Comparison of ENCODE assay signal across 20 cellular contexts in genomic region chr6:121405306-121405705, GRCh38. TPM values are rescaled to one million over a fixed set of nuclear protein-coding genes. Genes with fewer than 3 reads are reported as not detected.
A peak's percentile ranks its signal among the peaks of the same experiment; 100 is the strongest.
DNase-seq lines count a peak whose midpoint lies in the region; FAIRE-seq and TF ChIP-seq lines count a peak whose summit lies in the region.
"Had no signal": no experiment of that assay in that cellular context is flagged by ENCODE, and none has a peak within 500 bp of the region (broad histone marks: within the 10 kb centered on the region; RNA-seq: fewer than 3 reads in every experiment).

No MANE protein-coding gene starts in this region.

- H3K79me2 ChIP-seq in hepatocyte (no peaks in the 10 kb centered on the region), osteoblast (ENCODE audit: insufficient read depth, low read length) (no peaks in the 10 kb centered on the region)

- H3K4me1 ChIP-seq in hepatocyte (ENCODE audit: insufficient read depth) (no peaks in the 10 kb centered on the region), osteoblast (ENCODE audit: insufficient read depth, low read length) (no peaks in the 10 kb centered on the region)
- H3K4me1 ChIP-seq in CD8-positive, alpha-beta memory T cell (ENCODE audit: insufficient read depth, low read length), result no peaks in the 10 kb centered on the region
- H3K4me1 ChIP-seq: BE2C, HAP-1 had no signal

- no peaks in the 10 kb centered on the region for H3K36me3 ChIP-seq in hepatocyte (replicated peaks; ENCODE audit: insufficient read depth, low read depth)
- H3K36me3 ChIP-seq in osteoblast (ENCODE audit: insufficient read depth, low read length), result no peaks in the 10 kb centered on the region
- H3K36me3 ChIP-seq in CD8-positive, alpha-beta memory T cell (ENCODE audit: insufficient read depth, low read length), result no peaks in the 10 kb centered on the region
- H3K36me3 ChIP-seq: BE2C, HAP-1 had no signal

- no peaks in the 10 kb centered on the region for H3K4me1 Mint-ChIP-seq in CD8-positive, alpha-beta memory T cell
- H3K4me1 Mint-ChIP-seq: CD4-positive, CD25-positive, alpha-beta regulatory T cell had no signal

- TF ChIP-seq CTCF in hepatocyte (IDR thresholded peaks at IDR 0.05; ENCODE audit: poor library complexity) (no peak), osteoblast (IDR thresholded peaks at IDR 0.05; ENCODE audit: extremely low read depth, low read depth, low read length) (no peak)

- H2AFZ ChIP-seq in hepatocyte (no peak overlapping the region), osteoblast (ENCODE audit: low read length) (peak overlapping the region; percentile 59)

- 60% methylated on average over 9 of the region's 9 CpGs for WGBS in hepatocyte (ENCODE audit: low lambda C conversion rate, missing lambda C conversion rate)

- H3K9me3 Mint-ChIP-seq in CD8-positive, alpha-beta memory T cell, result no peaks in the 10 kb centered on the region
- H3K9me3 Mint-ChIP-seq: CD4-positive, CD25-positive, alpha-beta regulatory T cell had no signal

- no peaks in the 10 kb centered on the region for H3K36me3 Mint-ChIP-seq in CD8-positive, alpha-beta memory T cell
- H3K36me3 Mint-ChIP-seq: CD4-positive, CD25-positive, alpha-beta regulatory T cell had no signal

- H3K4me3 ChIP-seq in hepatocyte (no peak overlapping the region), osteoblast (ENCODE audit: insufficient read depth, low read length) (no peak overlapping the region)
- H3K4me3 ChIP-seq in CD8-positive, alpha-beta memory T cell (ENCODE audit: low read length), result no peak overlapping the region
- H3K4me3 ChIP-seq: HAP-1 had no signal

- H4K20me1 ChIP-seq in hepatocyte (ENCODE audit: insufficient read depth, poor library complexity, severe bottlenecking), result no peaks in the 10 kb centered on the region
- H4K20me1 ChIP-seq in osteoblast (ENCODE audit: insufficient read depth, low read length), result no peaks in the 10 kb centered on the region

- CTCF ChIA-PET in CD8-positive, alpha-beta memory T cell (lab: Charles Lee), result no interaction called here

- POLR2A ChIA-PET in CD8-positive, alpha-beta memory T cell (lab: Charles Lee), result no interaction called here

- H3K4me3 Mint-ChIP-seq in CD8-positive, alpha-beta memory T cell, result no peak overlapping the region
- H3K4me3 Mint-ChIP-seq: CD4-positive, CD25-positive, alpha-beta regulatory T cell had no signal

- peaks cover 2 to 10% of the 10 kb centered on the region in 2 donors for H3K27me3 Mint-ChIP-seq in CD8-positive, alpha-beta memory T cell
- H3K27me3 Mint-ChIP-seq: CD4-positive, CD25-positive, alpha-beta regulatory T cell had no signal

- no peak for TF ChIP-seq POLR2A in H54 (IDR thresholded peaks at IDR 0.05; ENCODE audit: low read depth, low read length)

- H3K4me2 ChIP-seq in hepatocyte (peak overlapping the region; percentile 34), osteoblast (ENCODE audit: insufficient read depth, low read length) (no peak overlapping the region)

- FAIRE-seq in H54 (lab: Jason Lieb, UNC), result no peak
- FAIRE-seq: A204.1, D721Med, GM12892, GM18507 had no signal

- H3K27ac ChIP-seq in hepatocyte (no peak overlapping the region), osteoblast (ENCODE audit: low read depth, low read length) (no peak overlapping the region)
- no peak overlapping the region for H3K27ac ChIP-seq in CD8-positive, alpha-beta memory T cell (ENCODE audit: low read depth, low read length)
- H3K27ac ChIP-seq: HL-60 had no signal

- H3K9me3 ChIP-seq in hepatocyte (ENCODE audit: low read depth), result no peaks in the 10 kb centered on the region
- no peaks in the 10 kb centered on the region for H3K9me3 ChIP-seq in osteoblast (ENCODE audit: low read depth, low read length)
- H3K9me3 ChIP-seq in CD8-positive, alpha-beta memory T cell (ENCODE audit: low read length), result no peaks in the 10 kb centered on the region
- H3K9me3 ChIP-seq: BE2C, Caco-2, HAP-1 had no signal

- H3K27ac Mint-ChIP-seq in CD8-positive, alpha-beta memory T cell, result no peak overlapping the region
- H3K27ac Mint-ChIP-seq: CD4-positive, CD25-positive, alpha-beta regulatory T cell had no signal

- DNase-seq in OCI-M1 (lab: John Stamatoyannopoulos, UW) (peak; percentile 22), hepatocyte (ENCODE audit: low spot score) (no peak), osteoblast (ENCODE audit: insufficient read length, low spot score, missing footprints) (peak; percentile 52), H54 (ENCODE audit: insufficient read length, low spot score) (no peak), SIG-M5 (lab: John Stamatoyannopoulos, UW) (no peak)
- no peak for DNase-seq in CD8-positive, alpha-beta memory T cell
- DNase-seq: ACHN; BE2C; C1 segment of cervical spinal cord; Caco-2; CD4-positive, CD25-positive, alpha-beta regulatory T cell; GDM1; GOT3 had no signal

- no peaks in the 10 kb centered on the region for H3K9me2 ChIP-seq in hepatocyte (replicated peaks; ENCODE audit: insufficient read depth)

- no peaks in the 10 kb centered on the region for H3K27me3 ChIP-seq in hepatocyte
- H3K27me3 ChIP-seq in osteoblast (ENCODE audit: insufficient read depth, low read length), result no peaks in the 10 kb centered on the region
- H3K27me3 ChIP-seq in CD8-positive, alpha-beta memory T cell (ENCODE audit: insufficient read depth, low read length, poor library complexity, severe bottlenecking), result no peaks in the 10 kb centered on the region

RNA-seq across cellular contexts. Expression of gene GJA1, which starts 30.1 kb away (rescaled TPM):
- total RNA-seq in hepatocyte, result 248 and 266 TPM in 2 replicates
- polyA plus RNA-seq in hepatocyte, result 86.0 and 91.5 TPM in 2 replicates
- 1,360 and 1,632 TPM in 2 replicates for total RNA-seq in osteoblast
- not detected for total RNA-seq in CD8-positive, alpha-beta memory T cell
- not detected for polyA plus RNA-seq in CD8-positive, alpha-beta memory T cell
- total RNA-seq: CD4-positive, CD25-positive, alpha-beta regulatory T cell; HT1080 had no signal
- polyA plus RNA-seq: CD4-positive, CD25-positive, alpha-beta regulatory T cell had no signal

Comparison
In these comparisons a context has a peak if more than half of its experiments do, and no peak if none do; other contexts are left out.
1. DNase-seq: peak in OCI-M1 (single experiment) and osteoblast (single experiment); none in hepatocyte (single experiment), H54 (single experiment), SIG-M5 (single experiment) and CD8-positive, alpha-beta memory T cell (0 of 5).
2. RNA of gene GJA1, which starts 30.1 kb away (total RNA-seq): 1,360 to 1,632 TPM in osteoblast and 248 to 266 TPM in hepatocyte; not detected in CD8-positive, alpha-beta memory T cell; every median in the first group is over 100 times any median in the second.